In the genomic region with DNA sequence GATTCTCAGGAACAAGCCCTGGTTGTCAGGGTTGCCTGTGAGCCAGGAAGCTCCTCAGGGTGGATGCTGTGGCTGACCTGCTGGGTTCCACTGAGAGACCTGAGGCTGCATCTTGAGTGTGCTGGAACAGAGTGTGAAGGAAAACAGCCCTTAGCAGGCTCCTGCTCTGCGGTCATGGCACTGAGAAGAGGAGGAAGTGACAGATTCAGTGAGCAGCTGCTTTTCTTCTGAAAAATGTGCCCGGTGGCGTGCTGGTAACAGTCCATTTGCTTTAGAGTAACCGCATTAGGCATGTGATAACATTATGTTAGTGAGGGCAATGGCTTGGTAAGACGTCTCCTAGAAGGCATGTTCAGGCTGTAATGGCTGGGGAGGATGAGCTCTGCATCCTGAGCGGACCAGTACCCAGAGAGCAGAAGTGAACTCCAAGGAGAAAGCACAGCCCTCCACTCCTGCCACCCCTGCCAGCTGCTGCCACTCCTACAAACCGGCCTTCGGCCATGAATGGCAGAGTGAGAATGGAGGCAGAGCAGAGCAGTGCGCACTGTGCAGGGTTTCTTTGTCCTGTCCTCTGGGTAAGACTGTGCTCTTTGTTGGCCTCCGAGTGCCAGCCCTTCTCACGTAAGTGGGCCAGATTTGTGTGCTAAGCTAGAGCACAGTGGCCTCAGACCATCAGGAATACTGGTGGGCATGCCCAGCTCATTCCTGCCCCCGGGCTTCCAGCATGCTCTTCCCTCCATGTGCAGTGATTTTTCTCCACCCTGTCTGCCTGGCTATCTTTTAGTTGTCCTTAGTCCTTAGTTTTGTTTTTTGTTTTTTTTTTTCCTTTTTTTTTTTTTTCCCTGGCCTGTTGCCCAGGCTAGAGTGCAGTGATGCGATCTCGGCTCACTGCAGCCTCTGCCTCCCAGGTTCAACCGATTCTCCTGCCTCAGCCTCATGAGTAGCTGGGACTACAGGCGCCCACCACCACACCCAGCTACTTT, we compare ENCODE assay signal across 11 cellular contexts.
DNase-seq lines count a peak whose midpoint lies in the region; ATAC-seq and TF ChIP-seq lines count a peak whose summit lies in the region.
"Had no signal": no experiment of that assay in that cellular context is flagged by ENCODE, and none has a peak within 500 bp of the region (broad histone marks: within the 10 kb centered on the region; RNA-seq: fewer than 3 reads in every experiment).

No MANE protein-coding gene starts in this region.

- no peak overlapping the region for H3K18ac ChIP-seq in mesenchymal stem cell (ENCODE audit: low read depth in 1 of 2, low read length in 2 of 2)

- H3K4me1 Mint-ChIP-seq in activated T-helper 1 cell treated with anti-CD3 and anti-CD28 coated beads, Interleukin-12 subunit alpha, Interleukin-12 subunit beta, Interleukin-2, Interleukin-4 antibody, amounts not matched to agents 30 ng/mL and 10 ng/mL and 1 ng/mL, durations not matched to agents 14 hours and 24 hours and 36 hours (ENCODE audit: low read depth), result peaks cover 4% of the 10 kb centered on the region
- H3K4me1 Mint-ChIP-seq: activated naive CD4-positive, alpha-beta T cell treated with anti-CD3 and anti-CD28 coated beads, Interleukin-2, amount 50 U/mL, for 24 hours had no signal

- 96% methylated on average over 12 of the region's 16 CpGs for WGBS in mesenchymal stem cell

- no peak overlapping the region for H3K4ac ChIP-seq in mesenchymal stem cell (ENCODE audit: low read depth in 1 of 2, low read length in 2 of 2)

- no peak overlapping the region for H2BK5ac ChIP-seq in mesenchymal stem cell (ENCODE audit: low read depth, low read length, poor library complexity, severe bottlenecking)

- H3K27me3 Mint-ChIP-seq in activated T-helper 1 cell treated with anti-CD3 and anti-CD28 coated beads, Interleukin-12 subunit alpha, Interleukin-12 subunit beta, Interleukin-2, Interleukin-4 antibody, amounts not matched to agents 30 ng/mL and 10 ng/mL and 1 ng/mL, durations not matched to agents 14 hours and 24 hours and 36 hours (ENCODE audit: insufficient read depth), result no peaks in the 10 kb centered on the region
- H3K27me3 Mint-ChIP-seq: activated naive CD4-positive, alpha-beta T cell treated with anti-CD3 and anti-CD28 coated beads, Interleukin-2, amount 50 U/mL, for 24 hours had no signal

- no peak overlapping the region for H3K27ac ChIP-seq in mesenchymal stem cell (ENCODE audit: low read length, poor library complexity, severe bottlenecking)
- H3K27ac ChIP-seq: thyroid gland had no signal

- H4K91ac ChIP-seq in mesenchymal stem cell (ENCODE audit: low read length), result no peak overlapping the region

- no peak overlapping the region for H3K9ac ChIP-seq in mesenchymal stem cell (ENCODE audit: low read length)

- peaks cover 12% of the 10 kb centered on the region for H3K79me1 ChIP-seq in mesenchymal stem cell (replicated peaks; ENCODE audit: low read length, poor library complexity, severe bottlenecking)

- no peaks in the 10 kb centered on the region for H3K27me3 ChIP-seq in mesenchymal stem cell (ENCODE audit: control insufficient read depth in 1 of 2, insufficient read depth in 1 of 2, low read length in 2 of 2)
- H3K27me3 ChIP-seq: thyroid gland had no signal

- no peak overlapping the region for H3K14ac ChIP-seq in mesenchymal stem cell (ENCODE audit: low read length in 2 of 2)

- H3K4me2 ChIP-seq in mesenchymal stem cell (ENCODE audit: low read length, poor library complexity, severe bottlenecking), result no peak overlapping the region

- no peak overlapping the region for H2BK12ac ChIP-seq in mesenchymal stem cell (ENCODE audit: low read length in 2 of 2)

- no peaks in the 10 kb centered on the region for H3K9me3 Mint-ChIP-seq in activated T-helper 1 cell treated with anti-CD3 and anti-CD28 coated beads, Interleukin-12 subunit alpha, Interleukin-12 subunit beta, Interleukin-2, Interleukin-4 antibody, amounts not matched to agents 30 ng/mL and 10 ng/mL and 1 ng/mL, durations not matched to agents 14 hours and 24 hours and 36 hours
- H3K9me3 Mint-ChIP-seq: activated naive CD4-positive, alpha-beta T cell treated with anti-CD3 and anti-CD28 coated beads, Interleukin-2, amount 50 U/mL, for 24 hours had no signal

- no peak overlapping the region for H3K27ac Mint-ChIP-seq in activated T-helper 1 cell treated with anti-CD3 and anti-CD28 coated beads, Interleukin-12 subunit alpha, Interleukin-12 subunit beta, Interleukin-2, Interleukin-4 antibody, amounts not matched to agents 30 ng/mL and 10 ng/mL and 1 ng/mL, durations not matched to agents 14 hours and 24 hours and 36 hours
- H3K27ac Mint-ChIP-seq: activated naive CD4-positive, alpha-beta T cell treated with anti-CD3 and anti-CD28 coated beads, Interleukin-2, amount 50 U/mL, for 24 hours had no signal

- peaks cover 12 to 62% of the 10 kb centered on the region in 2 experiments for H3K36me3 ChIP-seq in mesenchymal stem cell (ENCODE audit: control insufficient read depth in 1 of 2, insufficient read depth in 2 of 2, low read depth in 1 of 2, low read length in 2 of 2)
- H3K36me3 ChIP-seq: thyroid gland had no signal

- in situ Hi-C loops in GM13976 (cut with MboI; ENCODE audit: low sequenced_read_pairs, unreplicated experiment), result no loop called here

- H3K4me3 Mint-ChIP-seq in activated T-helper 1 cell treated with anti-CD3 and anti-CD28 coated beads, Interleukin-12 subunit alpha, Interleukin-12 subunit beta, Interleukin-2, Interleukin-4 antibody, amounts not matched to agents 30 ng/mL and 10 ng/mL and 1 ng/mL, durations not matched to agents 14 hours and 24 hours and 36 hours, result no peak overlapping the region
- H3K4me3 Mint-ChIP-seq: activated naive CD4-positive, alpha-beta T cell treated with anti-CD3 and anti-CD28 coated beads, Interleukin-2, amount 50 U/mL, for 24 hours had no signal

- no peaks in the 10 kb centered on the region for H3K9me3 ChIP-seq in mesenchymal stem cell (ENCODE audit: control insufficient read depth, low read length)
- H3K9me3 ChIP-seq: thyroid gland had no signal

- H4K8ac ChIP-seq in mesenchymal stem cell (ENCODE audit: low read length), result no peak overlapping the region

- peaks cover 3% of the 10 kb centered on the region for H3K4me1 ChIP-seq in mesenchymal stem cell (ENCODE audit: control insufficient read depth, insufficient read depth, low read depth, low read length)

- TF ChIP-seq CTCF in GM13976 (IDR thresholded peaks at IDR 0.05; ENCODE audit: borderline replicate concordance, control extremely low read depth, extremely low read depth, insufficient read depth, missing control alignments), result no peak

- H2AK5ac ChIP-seq in mesenchymal stem cell (ENCODE audit: low read length, severe bottlenecking), result no peak overlapping the region

- ATAC-seq in GM21528 (IDR thresholded peaks at IDR 0.05; ENCODE audit: low FRiP score, unreplicated experiment), result peak; percentile 77
- ATAC-seq: HCT116 had no signal

- H2BK120ac ChIP-seq in mesenchymal stem cell (ENCODE audit: low read depth, low read length), result no peak overlapping the region

- no peak overlapping the region for H3K4me3 ChIP-seq in mesenchymal stem cell (ENCODE audit: insufficient read depth in 1 of 2, low read depth in 1 of 2, low read length in 2 of 2)
- H3K4me3 ChIP-seq: thyroid gland had no signal

- H3K36me3 Mint-ChIP-seq in activated T-helper 1 cell treated with anti-CD3 and anti-CD28 coated beads, Interleukin-12 subunit alpha, Interleukin-12 subunit beta, Interleukin-2, Interleukin-4 antibody, amounts not matched to agents 30 ng/mL and 10 ng/mL and 1 ng/mL, durations not matched to agents 14 hours and 24 hours and 36 hours (ENCODE audit: low read depth), result peaks cover 13% of the 10 kb centered on the region

- no peak overlapping the region for H2BK15ac ChIP-seq in mesenchymal stem cell (ENCODE audit: low read depth, poor library complexity, severe bottlenecking)

- DNase-seq in GM13976 (ENCODE audit: low spot score) (peak; percentile 27), M059J (ENCODE audit: low read depth) (peak; percentile 18), head of caudate nucleus (peak in 41 of 42 donors; percentile 27 to 80 (median 57)), H4 (ENCODE audit: low spot score) (no peak), mesenchymal stem cell (no peak)
- DNase-seq in activated naive CD4-positive, alpha-beta T cell treated with anti-CD3 and anti-CD28 coated beads, Interleukin-2, amount 50 U/mL, for 16 hours, result no peak
- DNase-seq in activated T-helper 1 cell treated with anti-CD3 and anti-CD28 coated beads, Interleukin-12 subunit alpha, Interleukin-12 subunit beta, Interleukin-2, Interleukin-4 antibody, amounts not matched to agents 30 ng/mL and 10 ng/mL and 1 ng/mL, durations not matched to agents 14 hours and 24 hours and 36 hours (ENCODE audit: low spot score), result no peak

- peak overlapping the region in 1 of 2 experiments; percentile 37 for H3K23ac ChIP-seq in mesenchymal stem cell (ENCODE audit: low read length in 2 of 2)

- no peak overlapping the region for H2AFZ ChIP-seq in mesenchymal stem cell (ENCODE audit: low read depth, low read length)

- intact Hi-C loops in head of caudate nucleus (cut with DNase I), result no loop called here
- intact Hi-C loops in activated T-helper 1 cell treated with anti-CD3 and anti-CD28 coated beads, Interleukin-12 subunit alpha, Interleukin-12 subunit beta, Interleukin-2, Interleukin-4 antibody, amounts not matched to agents 30 ng/mL and 10 ng/mL and 1 ng/mL, durations not matched to agents 14 hours and 24 hours and 36 hours (cut with micrococcal nuclease), result no loop called here

Comparison
In these comparisons a context has a peak if more than half of its experiments do, and no peak if none do; other contexts are left out.
1. DNase-seq: peak in GM13976 (single experiment), M059J (single experiment) and head of caudate nucleus (41 of 42); none in activated naive CD4-positive, alpha-beta T cell treated with anti-CD3 and anti-CD28 coated beads, Interleukin-2, amount 50 U/mL, for 16 hours (single experiment), H4 (single experiment), mesenchymal stem cell (single experiment) and activated T-helper 1 cell treated with anti-CD3 and anti-CD28 coated beads, Interleukin-12 subunit alpha, Interleukin-12 subunit beta, Interleukin-2, Interleukin-4 antibody, amounts not matched to agents 30 ng/mL and 10 ng/mL and 1 ng/mL, durations not matched to agents 14 hours and 24 hours and 36 hours (single experiment).